ENCODE assay signal across 11 cellular contexts in the genomic region with DNA sequence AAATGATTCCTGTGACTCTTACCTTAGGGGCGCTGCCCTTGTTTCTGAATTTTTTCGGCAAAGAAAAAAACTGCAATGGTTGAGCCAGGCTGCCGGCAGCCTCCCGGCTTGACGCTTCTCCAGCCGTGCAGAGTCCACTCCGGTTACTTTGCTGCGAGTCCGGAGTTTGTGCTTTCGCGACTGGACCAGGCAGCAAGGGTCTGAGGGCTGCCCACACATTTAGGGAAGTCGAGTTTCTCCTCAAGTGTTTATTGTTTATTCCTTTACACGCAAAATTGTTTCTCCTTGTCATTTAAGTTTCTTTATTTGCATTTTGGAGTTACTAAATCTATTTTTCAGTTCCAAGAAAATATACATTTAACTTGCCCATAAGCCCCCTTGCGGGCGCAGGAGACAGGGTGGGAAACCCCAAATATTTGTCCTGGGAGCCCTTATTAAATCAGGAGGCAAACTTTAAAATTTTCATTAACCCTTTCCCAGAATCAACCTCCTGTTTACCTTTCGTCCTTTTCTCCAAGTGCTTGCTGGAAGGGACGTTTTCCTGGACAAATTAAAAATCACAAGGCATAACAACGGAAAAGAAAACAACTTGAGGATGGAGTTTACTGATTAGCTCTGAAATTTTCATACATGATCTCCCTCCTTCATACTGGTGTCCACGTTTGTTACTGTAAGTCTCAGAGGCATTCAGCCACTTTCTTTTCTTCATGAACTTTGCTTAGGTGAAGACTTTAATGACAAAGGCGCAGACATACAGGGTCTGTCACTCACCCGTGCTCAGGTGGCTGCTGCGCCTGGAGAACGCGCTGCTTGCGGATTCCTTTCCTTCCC. TPM values are rescaled to one million over a fixed set of nuclear protein-coding genes. Genes with fewer than 3 reads are reported as not detected.
A peak's percentile ranks its signal among the peaks of the same experiment; 100 is the strongest.
DNase-seq lines count a peak whose midpoint lies in the region; ATAC-seq, FAIRE-seq and TF ChIP-seq lines count a peak whose summit lies in the region.
"Had no signal": no experiment of that assay in that cellular context is flagged by ENCODE, and none has a peak within 500 bp of the region (broad histone marks: within the 10 kb centered on the region; RNA-seq: fewer than 3 reads in every experiment).

No MANE protein-coding gene starts in this region.

- intact Hi-C loops in IMR-90 (cut with micrococcal nuclease), result loop anchor here (2.0 to 10.0 kb wide), 3 partner anchors 54 to 440 kb away; no protein-coding TSS in a partner anchor
- intact Hi-C loops in endothelial cell of umbilical vein (cut with micrococcal nuclease), result loop anchor here (1.0 to 5.0 kb wide), 3 partner anchors 77 to 186 kb away; no protein-coding TSS in a partner anchor

- H3K9me3 Mint-ChIP-seq in neural crest cell, result no peaks in the 10 kb centered on the region

- no peak for DNase-seq in IMR-90
- no peak for DNase-seq in endothelial cell of umbilical vein (ENCODE audit: low read depth, low spot score)
- no peak for DNase-seq in neural crest cell (ENCODE audit: low read depth, low spot score)
- DNase-seq in SW480 (ENCODE audit: low spot score), result no peak
- DNase-seq: cerebellar nuclear complex, NCI-H187 treated with DMSO at 0.1 percent for 48 hours had no signal

- H4K8ac ChIP-seq in IMR-90 (ENCODE audit: low read depth in 2 of 2, low read length in 2 of 2), result no peak overlapping the region; a peak in 1 of 4 replicates

- no peak overlapping the region for H2AK5ac ChIP-seq in IMR-90 (ENCODE audit: low read depth, low read length)

- peak; percentile 72 for FAIRE-seq in endothelial cell of umbilical vein (lab: Jason Lieb, UNC)
- FAIRE-seq: urothelium cell line had no signal

- no peak overlapping the region for H3K14ac ChIP-seq in IMR-90 (replicated peaks; ENCODE audit: low read depth, low read length)

- CTCF ChIA-PET in IMR-90 (lab: Yijun Ruan, JAX) (no interaction called here), endothelial cell of umbilical vein (lab: Charles Lee) (interaction anchor here (1.7 to 3.6 kb wide), 2 partner anchors 225 kb away, joined by 13 to 34 read pairs; no protein-coding TSS in a partner anchor)

- H3K56ac ChIP-seq in IMR-90 (ENCODE audit: extremely low read depth, insufficient read depth, low read length), result no peak overlapping the region

- H2BK20ac ChIP-seq in IMR-90 (ENCODE audit: low read depth, low read length), result no peak overlapping the region

- H2AK9ac ChIP-seq in IMR-90 (replicated peaks; ENCODE audit: low read depth, low read length, poor library complexity), result no peak overlapping the region

- no peak for ATAC-seq in IMR-90 (ENCODE audit: low read depth)
- ATAC-seq in GM18861 (IDR thresholded peaks at IDR 0.05; ENCODE audit: unreplicated experiment), result no peak
- ATAC-seq in GM19463 (IDR thresholded peaks at IDR 0.05; ENCODE audit: unreplicated experiment), result no peak
- ATAC-seq in GM21825 (IDR thresholded peaks at IDR 0.05; ENCODE audit: unreplicated experiment), result no peak

- H3K36me3 Mint-ChIP-seq in neural crest cell (ENCODE audit: low read depth), result peaks cover under 1% of the 10 kb centered on the region

- no peak for TF ChIP-seq RAD21 in IMR-90 (IDR thresholded peaks at IDR 0.05; ENCODE audit: low read length)

- BruUV-seq in IMR-90 (replicated peaks; lab: Mats Ljungman, UMichigan), result no TSS peak
- BruUV-seq in endothelial cell of umbilical vein (replicated peaks; lab: Mats Ljungman, UMichigan), result no TSS peak

- in situ Hi-C loops in IMR-90 (cut with MboI; ENCODE audit: low sequenced_read_pairs), result no loop called here

- POLR2A ChIA-PET in IMR-90 (lab: Charles Lee; ENCODE audit: unreplicated experiment), result interaction anchor here (0.7 kb wide), 1 partner anchor 10 kb away, joined by 3 read pairs; no protein-coding TSS in a partner anchor
- POLR2A ChIA-PET in endothelial cell of umbilical vein (lab: Charles Lee), result interaction anchor here (0.7 kb wide), 1 partner anchor 200 kb away, joined by 5 read pairs; no protein-coding TSS in a partner anchor

- TF ChIP-seq CTCF in IMR-90 (conservative IDR thresholded peaks at IDR 0.05; ENCODE audit: low read depth, low read length), result no peak
- no peak for TF ChIP-seq CTCF in endothelial cell of umbilical vein (IDR thresholded peaks at IDR 0.05; ENCODE audit: extremely low read depth in 1 of 2, insufficient read depth in 1 of 2, low read depth in 1 of 2, low read length in 2 of 2)
- peak; percentile 45 for TF ChIP-seq CTCF in neural crest cell (conservative IDR thresholded peaks at IDR 0.05)

- no peaks in the 10 kb centered on the region for H3K36me3 ChIP-seq in ACC112 (ENCODE audit: insufficient read depth, low read length)
- no peaks in the 10 kb centered on the region for H3K36me3 ChIP-seq in IMR-90 (ENCODE audit: control insufficient read depth, insufficient read depth, low read length)
- H3K36me3 ChIP-seq in endothelial cell of umbilical vein (ENCODE audit: control insufficient read depth in 2 of 2, extremely low read depth in 1 of 2, insufficient read depth in 2 of 2, low read length in 2 of 2), result no peaks in the 10 kb centered on the region

- peaks cover 71% of the 10 kb centered on the region for H3K27me3 ChIP-seq in ACC112 (ENCODE audit: insufficient read depth, low read length)
- H3K27me3 ChIP-seq in IMR-90 (ENCODE audit: control insufficient read depth, insufficient read depth, low read length), result peaks cover 3% of the 10 kb centered on the region
- peaks cover 33 to 67% of the 10 kb centered on the region in 2 experiments for H3K27me3 ChIP-seq in endothelial cell of umbilical vein (ENCODE audit: control insufficient read depth in 2 of 2, insufficient read depth in 2 of 2, low read length in 2 of 2)

- no peak overlapping the region for H3K23ac ChIP-seq in IMR-90 (ENCODE audit: low read depth, low read length)

- no peak overlapping the region for H3K27ac Mint-ChIP-seq in neural crest cell (ENCODE audit: unreplicated experiment)

- H3K27me3 Mint-ChIP-seq in neural crest cell (ENCODE audit: low read depth), result peaks cover 64% of the 10 kb centered on the region

- H3K9me3 ChIP-seq in IMR-90 (ENCODE audit: control insufficient read depth, insufficient read depth, low read length), result no peaks in the 10 kb centered on the region
- H3K9me3 ChIP-seq in endothelial cell of umbilical vein (replicated peaks; ENCODE audit: control insufficient read depth, insufficient read depth, low read length), result no peaks in the 10 kb centered on the region

- H4K20me1 ChIP-seq in IMR-90 (ENCODE audit: insufficient read depth, low read length) (peaks cover 10% of the 10 kb centered on the region), endothelial cell of umbilical vein (replicated peaks; ENCODE audit: control insufficient read depth, extremely low read depth, insufficient read depth, low read length) (no peaks in the 10 kb centered on the region)

- H3K18ac ChIP-seq in IMR-90 (ENCODE audit: low read depth, low read length), result no peak overlapping the region

- TF ChIP-seq POLR2A in IMR-90 (IDR thresholded peaks at IDR 0.05; ENCODE audit: low read depth, low read length) (no peak), endothelial cell of umbilical vein (IDR thresholded peaks at IDR 0.05; ENCODE audit: low read depth, low read length) (no peak)

- no peak overlapping the region for H2BK15ac ChIP-seq in IMR-90 (ENCODE audit: low read depth, low read length)

- peak overlapping the region; percentile 95 for H3K4me3 Mint-ChIP-seq in neural crest cell

- peaks cover under 1% of the 10 kb centered on the region; the same call in 1 of the 2 replicates for H3K9me1 ChIP-seq in IMR-90 (ENCODE audit: insufficient read depth, low read length)
- H3K9me1 ChIP-seq in endothelial cell of umbilical vein (replicated peaks; ENCODE audit: control insufficient read depth, extremely low read depth, insufficient read depth, low read length), result no peaks in the 10 kb centered on the region

- no peak overlapping the region for H2BK5ac ChIP-seq in IMR-90 (ENCODE audit: low read depth, low read length, poor library complexity, severe bottlenecking)

- H3K4me3 ChIP-seq in ACC112 (ENCODE audit: low read depth, low read length) (peak overlapping the region; percentile 82), IMR-90 (ENCODE audit: insufficient read depth, low read depth, low read length) (peak overlapping the region; percentile 75), endothelial cell of umbilical vein (replicated peaks in 1 of 3; ENCODE audit: insufficient read depth in 1 of 3, low read depth in 1 of 3, low read length in 3 of 3) (peak overlapping the region in 2 of 3 experiments; percentile 0 to 1)

- no peak overlapping the region for H2BK120ac ChIP-seq in IMR-90 (ENCODE audit: low read depth, low read length)

- no peak overlapping the region for H3K27ac ChIP-seq in ACC112 (ENCODE audit: low read depth, low read length)
- H3K27ac ChIP-seq in IMR-90 (ENCODE audit: insufficient read depth, low read length), result no peak overlapping the region
- no peak overlapping the region for H3K27ac ChIP-seq in endothelial cell of umbilical vein (ENCODE audit: insufficient read depth, low read depth, low read length)

- H3K9ac ChIP-seq in IMR-90 (ENCODE audit: low read depth, low read length) (no peak overlapping the region; the same call in 1 of the 2 replicates), endothelial cell of umbilical vein (replicated peaks; ENCODE audit: extremely low read depth, insufficient read depth, low read length) (no peak overlapping the region)

- peaks cover 7% of the 10 kb centered on the region in 2 experiments; a peak in 2 of 4 replicates for H3K79me1 ChIP-seq in IMR-90 (ENCODE audit: low read depth in 1 of 2, low read length in 2 of 2)

- H2AFZ ChIP-seq in ACC112 (ENCODE audit: low read length, unreplicated experiment) (peak overlapping the region; percentile 0), IMR-90 (replicated peaks; ENCODE audit: low read length, poor library complexity) (peak overlapping the region; percentile 93), endothelial cell of umbilical vein (ENCODE audit: low read depth, low read length) (peak overlapping the region; percentile 68)

- H3K79me2 ChIP-seq in ACC112 (ENCODE audit: control insufficient read depth, insufficient read depth, low read length, unreplicated experiment), result no peaks in the 10 kb centered on the region
- H3K79me2 ChIP-seq in endothelial cell of umbilical vein (ENCODE audit: control insufficient read depth, insufficient read depth, low read length), result peaks cover 2% of the 10 kb centered on the region

- peak overlapping the region; percentile 95 for H3K4me2 ChIP-seq in IMR-90 (ENCODE audit: low read depth, low read length)
- H3K4me2 ChIP-seq in endothelial cell of umbilical vein (ENCODE audit: insufficient read depth, low read length), result peak overlapping the region; percentile 69

- dilution Hi-C loops in IMR-90 (cut with HindIII; ENCODE audit: low sequenced_read_pairs, unreplicated experiment), result no loop called here
- dilution Hi-C loops in endothelial cell of umbilical vein (cut with MboI; ENCODE audit: extremely low pct_ligation_motif_present, low sequenced_read_pairs), result no loop called here

- WGBS in IMR-90 (ENCODE audit: extremely low coverage in 2 of 2, insufficient read length in 1 of 2), 2 experiments, result no CpG with 5 or more reads among the region's 25 CpGs

- no peak overlapping the region for H3K4ac ChIP-seq in IMR-90 (ENCODE audit: low read depth, low read length)

- no peak overlapping the region for H4K91ac ChIP-seq in IMR-90 (ENCODE audit: insufficient read depth, low read depth, low read length)

- no peak overlapping the region for H4K5ac ChIP-seq in IMR-90 (ENCODE audit: low read depth, low read length)

- H3K4me1 Mint-ChIP-seq in neural crest cell, result peaks cover 29% of the 10 kb centered on the region

- H3K4me1 ChIP-seq in ACC112 (ENCODE audit: control insufficient read depth, insufficient read depth, low read length, unreplicated experiment) (no peaks in the 10 kb centered on the region), IMR-90 (ENCODE audit: control insufficient read depth, insufficient read depth, low read length) (peaks cover 10% of the 10 kb centered on the region), endothelial cell of umbilical vein (ENCODE audit: control insufficient read depth, extremely low read depth, insufficient read depth, low read length) (peaks cover 13% of the 10 kb centered on the region)

RNA-seq across cellular contexts. Expression of a gene that starts 1.7 kb away (rescaled TPM):
- total RNA-seq in IMR-90 (2012; rRNA removed), result 12.4 and 15.8 TPM in 2 replicates
- 3.4 and 3.9 TPM in 2 replicates for polyA plus RNA-seq in IMR-90 (2012; rRNA removed)
- 2.7 and 3.3 TPM in 2 replicates for polyA plus RNA-seq in IMR-90 (2012; cell fraction: cytosol; rRNA removed)
- polyA plus RNA-seq in IMR-90 (2012; cell fraction: nucleus; rRNA removed; ENCODE audit: low replicate concordance), result 6.8 and 27.2 TPM in 2 replicates
- total RNA-seq in endothelial cell of umbilical vein, result 2.9 and 6.5 TPM in 2 replicates
- 0.86 and 1.1 TPM in 2 replicates for polyA plus RNA-seq in endothelial cell of umbilical vein
- polyA plus RNA-seq in endothelial cell of umbilical vein (2011; cell fraction: cytosol; rRNA removed), result 0.74 and 0.80 TPM in 2 replicates
- polyA plus RNA-seq in endothelial cell of umbilical vein (2011; cell fraction: nucleus; rRNA removed), result 2.1 and 2.4 TPM in 2 replicates
- polyA plus RNA-seq in endothelial cell of umbilical vein (2012), result 2.1 and 7.1 TPM in 2 replicates
- polyA minus RNA-seq in endothelial cell of umbilical vein, result 4.8 and 6.2 TPM in 2 replicates
- polyA minus RNA-seq in endothelial cell of umbilical vein (2011; cell fraction: cytosol; rRNA and poly(A)+ RNA removed), result 94.2 TPM
- polyA minus RNA-seq in endothelial cell of umbilical vein (2011; cell fraction: nucleus; rRNA and poly(A)+ RNA removed), result 7.5 and 8.2 TPM in 2 replicates
- 23.7 and 26.2 TPM in 2 replicates for total RNA-seq in neural crest cell

Comparison
In these comparisons a context has a peak if more than half of its experiments do, and no peak if none do; other contexts are left out.
1. H2AFZ ChIP-seq: peak in every context shown above with its lines; median percentile 93 in IMR-90; 68 in endothelial cell of umbilical vein; 0 in ACC112.
2. H3K4me3 ChIP-seq: peak in every context shown above with its lines; median percentile 82 in ACC112; 75 in IMR-90; 0 in endothelial cell of umbilical vein.